Comparison of ENCODE assay signal across 17 cellular contexts in the genomic region with DNA sequence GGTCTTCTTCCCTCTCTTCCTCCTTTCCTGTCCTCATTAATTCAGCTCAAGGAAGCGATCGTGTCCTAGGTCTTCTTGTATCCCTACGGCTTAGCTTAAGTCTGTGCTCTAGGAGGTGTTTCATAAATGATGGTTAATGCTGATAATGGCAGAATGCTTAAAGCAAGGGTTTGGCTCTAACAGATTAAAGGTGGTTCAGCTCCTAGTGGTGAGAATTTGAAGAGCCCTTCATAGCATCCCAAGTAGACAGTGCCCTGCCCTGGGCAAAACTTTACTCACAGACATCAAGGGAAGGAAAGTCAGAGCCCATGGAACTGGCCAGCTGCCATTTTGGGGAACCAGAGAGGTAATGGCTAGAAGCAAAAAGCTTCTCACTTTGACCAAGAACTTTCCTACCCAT. TPM values are rescaled to one million over a fixed set of nuclear protein-coding genes. Genes with fewer than 3 reads are reported as not detected.
DNase-seq lines count a peak whose midpoint lies in the region; TF ChIP-seq lines count a peak whose summit lies in the region.
"Had no signal": no experiment of that assay in that cellular context is flagged by ENCODE, and none has a peak within 500 bp of the region (broad histone marks: within the 10 kb centered on the region; RNA-seq: fewer than 3 reads in every experiment).

No MANE protein-coding gene starts in this region.

- H3K27me3 ChIP-seq in GM23248 (replicated peaks; ENCODE audit: insufficient read depth), result no peaks in the 10 kb centered on the region
- H3K27me3 ChIP-seq in ovary, result no peaks in the 10 kb centered on the region
- H3K27me3 ChIP-seq: BE2C had no signal

- H3K9me3 ChIP-seq in GM23248 (ENCODE audit: low read depth) (no peaks in the 10 kb centered on the region), ovary (no peaks in the 10 kb centered on the region)
- H3K9me3 ChIP-seq: BE2C had no signal

- H3F3A ChIP-seq in GM23248 (ENCODE audit: insufficient read depth), result peaks cover 14% of the 10 kb centered on the region; the same call in 1 of the 2 replicates

- no peak overlapping the region for H3K9ac ChIP-seq in GM23248

- no peak for TF ChIP-seq EP300 in ovary (IDR thresholded peaks at IDR 0.05)

- intact Hi-C loops in ovary (cut with DNase I), result no loop called here

- no peaks in the 10 kb centered on the region for H3K36me3 ChIP-seq in GM23248 (ENCODE audit: low read depth)
- no peaks in the 10 kb centered on the region for H3K36me3 ChIP-seq in ovary
- H3K36me3 ChIP-seq: BE2C had no signal

- no peak for DNase-seq in AG10803 (ENCODE audit: low read depth)
- no peak for DNase-seq in GM23248
- peak; percentile 22 for DNase-seq in SK-MEL-5 (ENCODE audit: low read depth, low spot score)
- DNase-seq in fibroblast of the aortic adventitia (ENCODE audit: low read depth), result no peak
- no peak for DNase-seq in activated CD4-positive, alpha-beta T cell treated with anti-CD3 and anti-CD28 coated beads for 1 hour
- no peak for DNase-seq in ovary
- DNase-seq in NCI-H748 (lab: John Stamatoyannopoulos, UW; ENCODE audit: unreplicated experiment), result no peak
- no peak for DNase-seq in HPDE6-E6E7 (ENCODE audit: extremely low spot score)
- DNase-seq: BE2C; CD8-positive, alpha-beta memory T cell; EL; Kasumi-1; NCI-H187 treated with DMSO at 0.1 percent for 48 hours; NCI-H2171; NCI-H446 treated with DMSO at 0.1 percent for 48 hours; NCI-H82; SHP77 treated with DMSO at 0.1 percent for 48 hours had no signal

- in situ Hi-C loops in GM23248 (cut with MboI), result no loop called here
- in situ Hi-C loops in SK-MEL-5 (cut with HindIII; ENCODE audit: low pct_unique_long_range_greater_than_20kb, low sequenced_read_pairs), result no loop called here

- no peak overlapping the region for H3K4me3 ChIP-seq in AG10803 (ENCODE audit: low read length)
- no peak overlapping the region for H3K4me3 ChIP-seq in GM23248
- H3K4me3 ChIP-seq in fibroblast of the aortic adventitia (ENCODE audit: low read depth, low read length), result no peak overlapping the region
- H3K4me3 ChIP-seq in ovary, result no peak overlapping the region

- TF ChIP-seq CTCF in AG10803 (conservative IDR thresholded peaks at IDR 0.05; ENCODE audit: low read length) (peak; percentile 18; the same call in 1 of the 2 replicates), fibroblast of the aortic adventitia (IDR thresholded peaks at IDR 0.05; ENCODE audit: insufficient read depth, low read length) (peak; percentile 6), ovary (IDR thresholded peaks at IDR 0.05) (no peak)

- H3K4me2 ChIP-seq in GM23248 (ENCODE audit: unreplicated experiment), result no peak overlapping the region

- H3K4me1 ChIP-seq in GM23248 (ENCODE audit: insufficient read depth), result peaks cover 7% of the 10 kb centered on the region
- H3K4me1 ChIP-seq in ovary (ENCODE audit: insufficient read depth), result peaks cover 2% of the 10 kb centered on the region
- H3K4me1 ChIP-seq: BE2C had no signal

- H3K27ac ChIP-seq in GM23248, result 0 out of 2 replicates have a peak overlapping the region, but pooled peaks have one; percentile 8
- no peak overlapping the region for H3K27ac ChIP-seq in ovary

- H3K9me2 ChIP-seq in GM23248 (ENCODE audit: insufficient read depth), result no peaks in the 10 kb centered on the region

- no peaks in the 10 kb centered on the region for H3K79me2 ChIP-seq in GM23248 (ENCODE audit: insufficient read depth)

- no peak for TF ChIP-seq POLR2A in ovary (IDR thresholded peaks at IDR 0.05)

- no peaks in the 10 kb centered on the region for H4K20me1 ChIP-seq in GM23248 (ENCODE audit: insufficient read depth)

- H2AFZ ChIP-seq in GM23248, result no peak overlapping the region

- 97 to 100% methylated on average over 3 of the region's 3 CpGs for WGBS in GM23248 (ENCODE audit: low coverage in 1 of 2, low lambda C conversion rate in 2 of 2, missing lambda C conversion rate in 2 of 2), 2 experiments
- WGBS in ovary, 3 donors, result 82 to 91% (median 90%) methylated on average over 3 of the region's 3 CpGs

RNA-seq across cellular contexts. Expression of gene PGRMC1, which starts 47.0 kb away (rescaled TPM):
- 238 and 245 TPM in 2 replicates for total RNA-seq in GM23248 (2014; rRNA removed; shearing (Covaris generic))
- 172 and 176 TPM in 2 replicates for polyA plus RNA-seq in GM23248 (2016; fragmentation: Nextera tagmentation; extraction: Ambion mirVana)
- total RNA-seq in SK-MEL-5 (2014; rRNA removed; shearing (Covaris generic)), result 93.8 and 109 TPM in 2 replicates
- 87.1 and 89.1 TPM in 2 replicates for polyA plus RNA-seq in SK-MEL-5 (2015; cell fraction: cytosol; rRNA removed)
- 15.5 and 24.1 TPM in 2 replicates for polyA plus RNA-seq in SK-MEL-5 (2015; cell fraction: nucleus; rRNA removed)
- total RNA-seq in fibroblast of the aortic adventitia (ENCODE audit: low replicate concordance), result 38.3 and 162 TPM in 2 replicates
- total RNA-seq in ovary, result 100 to 1,000 TPM in 3 of 7 donors, 10 to 100 TPM in 4; 89.6 to 134 (median 99.9) TPM
- polyA plus RNA-seq in ovary, result 100 to 1,000 TPM; 107 to 164 TPM

Comparison
In these comparisons a context has a peak if more than half of its experiments do, and no peak if none do; other contexts are left out.
1. CTCF ChIP-seq: peak in AG10803 (single experiment) and fibroblast of the aortic adventitia (single experiment); none in ovary (0 of 3).